Comparison of ENCODE assay signal across 1 cellular context in genomic region chr20:21229163-21229562, GRCh38.
TF ChIP-seq lines count a peak whose summit lies in the region.

No MANE protein-coding gene starts in this region.

TF ChIP-seq in HepG2, 621 proteins besides CTCF, POLR2A, EP300 and RAD21 (continued from another document):
- TF ChIP-seq, protein P1, sequence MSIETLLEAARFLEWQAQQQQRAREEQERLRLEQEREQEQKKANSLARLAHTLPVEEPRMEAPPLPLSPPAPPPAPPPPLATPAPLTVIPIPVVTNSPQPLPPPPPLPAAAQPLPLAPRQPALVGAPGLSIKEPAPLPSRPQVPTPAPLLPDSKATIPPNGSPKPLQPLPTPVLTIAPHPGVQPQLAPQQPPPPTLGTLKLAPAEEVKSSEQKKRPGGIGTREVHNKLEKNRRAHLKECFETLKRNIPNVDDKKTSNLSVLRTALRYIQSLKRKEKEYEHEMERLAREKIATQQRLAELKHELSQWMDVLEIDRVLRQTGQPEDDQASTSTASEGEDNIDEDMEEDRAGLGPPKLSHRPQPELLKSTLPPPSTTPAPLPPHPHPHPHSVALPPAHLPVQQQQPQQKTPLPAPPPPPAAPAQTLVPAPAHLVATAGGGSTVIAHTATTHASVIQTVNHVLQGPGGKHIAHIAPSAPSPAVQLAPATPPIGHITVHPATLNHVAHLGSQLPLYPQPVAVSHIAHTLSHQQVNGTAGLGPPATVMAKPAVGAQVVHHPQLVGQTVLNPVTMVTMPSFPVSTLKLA (IDR thresholded peaks at IDR 0.05): peak; percentile 90
- TF ChIP-seq ZNF773 (CRISPR knock-in tag; IDR thresholded peaks at IDR 0.05; ENCODE audit: borderline replicate concordance): no peak
- no peak for TF ChIP-seq ZFP36L2 (CRISPR knock-in tag; IDR thresholded peaks at IDR 0.05)
- no peak for TF ChIP-seq CENPT (CRISPR knock-in tag; IDR thresholded peaks at IDR 0.05; ENCODE audit: low read depth)
- no peak for TF ChIP-seq RFX5 (IDR thresholded peaks at IDR 0.05; ENCODE audit: low read depth, low read length)
- no peak for TF ChIP-seq FOXA1 (IDR thresholded peaks at IDR 0.05)
- no peak for TF ChIP-seq FOXA1 (CRISPR knock-in tag; IDR thresholded peaks at IDR 0.05)
